In genomic region chr1:172531846-172532699, GRCh38 we compare ENCODE assay signal across 8 cellular contexts. TPM values are rescaled to one million over a fixed set of nuclear protein-coding genes. Genes with fewer than 3 reads are reported as not detected.
A peak's percentile ranks its signal among the peaks of the same experiment; 100 is the strongest.
DNase-seq lines count a peak whose midpoint lies in the region; ATAC-seq and TF ChIP-seq lines count a peak whose summit lies in the region.

No MANE protein-coding gene starts in this region.

- peaks cover 41% of the 10 kb centered on the region for H3K4me1 Mint-ChIP-seq in activated CD8-positive, alpha-beta memory T cell treated with anti-CD3 and anti-CD28 coated beads, Interleukin-2, amount 10 ng/mL, durations not matched to agents 7 days and 5 days
- peaks cover 47% of the 10 kb centered on the region for H3K4me1 Mint-ChIP-seq in endothelial cell (ENCODE audit: unreplicated experiment)
- peaks cover 37% of the 10 kb centered on the region for H3K4me1 Mint-ChIP-seq in mesothelial cell of epicardium

- CTCF ChIA-PET in activated CD8-positive, alpha-beta memory T cell treated with anti-CD3 and anti-CD28 coated beads, Interleukin-2, amount 10 ng/mL, durations not matched to agents 7 days and 5 days (lab: Charles Lee) = interaction anchor here (0.8 to 1.5 kb wide), 6 partner anchors 14 to 196 kb away, joined by 3 to 11 read pairs (median 4); no protein-coding TSS in a partner anchor

- H3K36me3 Mint-ChIP-seq in activated CD8-positive, alpha-beta memory T cell treated with anti-CD3 and anti-CD28 coated beads, Interleukin-2, amount 10 ng/mL, durations not matched to agents 7 days and 5 days = peaks cover 3% of the 10 kb centered on the region
- H3K36me3 Mint-ChIP-seq in endothelial cell (ENCODE audit: low read depth, unreplicated experiment) (peaks cover 7% of the 10 kb centered on the region), mesothelial cell of epicardium (no peaks in the 10 kb centered on the region)

- H3K4me3 Mint-ChIP-seq in activated CD8-positive, alpha-beta memory T cell treated with anti-CD3 and anti-CD28 coated beads, Interleukin-2, amount 10 ng/mL, durations not matched to agents 7 days and 5 days = peak overlapping the region; percentile 95
- H3K4me3 Mint-ChIP-seq in endothelial cell (ENCODE audit: unreplicated experiment) (peak overlapping the region; percentile 99), mesothelial cell of epicardium (peak overlapping the region; percentile 89)

- DNase-seq in COLO829 (ENCODE audit: low spot score) = peak; percentile 99
- DNase-seq in GM20000 (ENCODE audit: low spot score) = peak; percentile 88
- DNase-seq in HS-5 (ENCODE audit: low read depth) = peak; percentile 99
- peak; percentile 34 for DNase-seq in NK-92 (lab: John Stamatoyannopoulos, UW; ENCODE audit: unreplicated experiment)
- peak; percentile 94 for DNase-seq in activated CD8-positive, alpha-beta memory T cell treated with anti-CD3 and anti-CD28 coated beads, Interleukin-2, amount 10 ng/mL, durations not matched to agents 7 days and 5 days
- peak; percentile 79 for DNase-seq in endothelial cell (ENCODE audit: low spot score)
- peak; percentile 67 to 83 for DNase-seq in mesothelial cell of epicardium (ENCODE audit: low spot score in 2 of 2, unreplicated experiment in 2 of 2)
- DNase-seq in stimulated activated CD8-positive, alpha-beta memory T cell treated with anti-CD3 and anti-CD28 coated beads, Interleukin-15, amount 100 ng/mL, for 4 hours (ENCODE audit: low read depth in 2 of 2) = peak; percentile 62 to 85

- H3K27ac Mint-ChIP-seq in activated CD8-positive, alpha-beta memory T cell treated with anti-CD3 and anti-CD28 coated beads, Interleukin-2, amount 10 ng/mL, durations not matched to agents 7 days and 5 days = peak overlapping the region; percentile 99
- H3K27ac Mint-ChIP-seq in endothelial cell (ENCODE audit: unreplicated experiment) (peak overlapping the region; percentile 99), mesothelial cell of epicardium (peak overlapping the region; percentile 100)

- peaks cover 11% of the 10 kb centered on the region for H3K27me3 Mint-ChIP-seq in activated CD8-positive, alpha-beta memory T cell treated with anti-CD3 and anti-CD28 coated beads, Interleukin-2, amount 10 ng/mL, durations not matched to agents 7 days and 5 days
- H3K27me3 Mint-ChIP-seq in endothelial cell (ENCODE audit: unreplicated experiment) (peaks cover 15% of the 10 kb centered on the region), mesothelial cell of epicardium (ENCODE audit: low read depth) (no peaks in the 10 kb centered on the region)

- no peak for TF ChIP-seq CTCF in GM20000 (IDR thresholded peaks at IDR 0.05; ENCODE audit: extremely low read depth, missing control alignments)
- TF ChIP-seq CTCF in endothelial cell (IDR thresholded peaks at IDR 0.05; ENCODE audit: unreplicated experiment) = no peak
- no peak for TF ChIP-seq CTCF in mesothelial cell of epicardium (IDR thresholded peaks at IDR 0.05; ENCODE audit: unreplicated experiment)

- peak; percentile 76 for ATAC-seq in activated CD8-positive, alpha-beta memory T cell treated with anti-CD3 and anti-CD28 coated beads, Interleukin-2, amount 10 ng/mL, durations not matched to agents 7 days and 5 days

- H3K9me3 Mint-ChIP-seq in activated CD8-positive, alpha-beta memory T cell treated with anti-CD3 and anti-CD28 coated beads, Interleukin-2, amount 10 ng/mL, durations not matched to agents 7 days and 5 days (ENCODE audit: low read depth) = no peaks in the 10 kb centered on the region
- no peaks in the 10 kb centered on the region for H3K9me3 Mint-ChIP-seq in endothelial cell (ENCODE audit: unreplicated experiment)
- no peaks in the 10 kb centered on the region for H3K9me3 Mint-ChIP-seq in mesothelial cell of epicardium

RNA-seq across cellular contexts. Expression of gene SUCO, which starts 0.9 kb away (rescaled TPM):
- 10 to 100 TPM; 28.9 to 32.8 TPM for total RNA-seq in activated CD8-positive, alpha-beta memory T cell treated with anti-CD3 and anti-CD28 coated beads, Interleukin-2, amount 10 ng/mL, durations not matched to agents 7 days and 5 days
- total RNA-seq in endothelial cell (ENCODE audit: unreplicated experiment) = 81.2 TPM
- 119 to 122 TPM (median 120 TPM) in 3 replicates for total RNA-seq in mesothelial cell of epicardium

Comparison
In these comparisons a context has a peak if more than half of its experiments do, and no peak if none do; other contexts are left out.
1. Peak in every context shown above with its lines: DNase-seq and ATAC-seq.
2. DNase-seq: peak in every context shown above with its lines; median percentile 99 in COLO829; 99 in HS-5; 94 in activated CD8-positive, alpha-beta memory T cell treated with anti-CD3 and anti-CD28 coated beads, Interleukin-2, amount 10 ng/mL, durations not matched to agents 7 days and 5 days; 88 in GM20000; 79 in endothelial cell; 75 in mesothelial cell of epicardium; 74 in stimulated activated CD8-positive, alpha-beta memory T cell treated with anti-CD3 and anti-CD28 coated beads, Interleukin-15, amount 100 ng/mL, for 4 hours; 34 in NK-92.